Comparison of ENCODE assay signal across 12 cellular contexts in genomic region chr3:170585937-170586310, GRCh38. TPM values are rescaled to one million over a fixed set of nuclear protein-coding genes. Genes with fewer than 3 reads are reported as not detected.
A peak's percentile ranks its signal among the peaks of the same experiment; 100 is the strongest.
DNase-seq lines count a peak whose midpoint lies in the region; ATAC-seq and TF ChIP-seq lines count a peak whose summit lies in the region.
"Had no signal": no experiment of that assay in that cellular context is flagged by ENCODE, and none has a peak within 500 bp of the region (broad histone marks: within the 10 kb centered on the region; RNA-seq: fewer than 3 reads in every experiment).

Gene SLC7A14, minus strand, starts transcription at chr3:170586075. Its CDS starts 59,139 bp downstream, at chr3:170526936.

- H3K4me1 Mint-ChIP-seq in CD8-positive, alpha-beta memory T cell: no peaks in the 10 kb centered on the region
- H3K4me1 Mint-ChIP-seq: activated naive CD8-positive, alpha-beta T cell treated with anti-CD3 and anti-CD28 coated beads, Interleukin-2, amount 10 ng/mL, durations not matched to agents 7 days and 5 days had no signal

- H3K4me3 ChIP-seq in SK-N-SH (ENCODE audit: low read depth in 2 of 2, low read length in 1 of 2) (peak within 1 kb of the TSS; percentile 61 to 64), heart right ventricle (peak within 1 kb of the TSS in 8 of 10 donors; percentile 6 to 49 (median 44))
- H3K4me3 ChIP-seq in CD8-positive, alpha-beta memory T cell (ENCODE audit: low read length): no peak within 1 kb of the TSS

- TF ChIP-seq EP300 in SK-N-SH (IDR thresholded peaks at IDR 0.05; ENCODE audit: borderline replicate concordance in 1 of 2, low read depth in 1 of 2, low read length in 1 of 2): no peak

- WGBS in SK-N-SH (ENCODE audit: low lambda C conversion rate): 41% methylated on average over 6 of the region's 12 CpGs
- 9% methylated on average over 11 to 12 of the region's 12 CpGs for WGBS in heart right ventricle, 2 donors

- no peaks in the 10 kb centered on the region for H4K20me1 ChIP-seq in SK-N-SH (ENCODE audit: insufficient read depth)

- H3K27ac ChIP-seq in SK-N-SH (ENCODE audit: low read depth in 2 of 2, low read length in 1 of 2) (peak within 1 kb of the TSS in 1 of 2 experiments; percentile 66; a peak in 2 of 4 replicates), heart right ventricle (no peak within 1 kb of the TSS)
- no peak within 1 kb of the TSS for H3K27ac ChIP-seq in CD8-positive, alpha-beta memory T cell (ENCODE audit: low read depth, low read length)
- H3K27ac ChIP-seq: 22Rv1, neutrophil had no signal

- H3K9me3 ChIP-seq in SK-N-SH (no peaks in the 10 kb centered on the region), heart right ventricle (peaks cover 0 to 4% (median 0%) of the 10 kb centered on the region in 11 donors)
- no peaks in the 10 kb centered on the region for H3K9me3 ChIP-seq in CD8-positive, alpha-beta memory T cell (ENCODE audit: low read length)
- H3K9me3 ChIP-seq: neutrophil had no signal

- H3K4me1 ChIP-seq in SK-N-SH (ENCODE audit: control insufficient read depth in 1 of 2, insufficient read depth in 2 of 2, low read depth in 1 of 2, low read length in 1 of 2) (peaks cover 0 to 11% of the 10 kb centered on the region in 2 experiments; a peak in 2 of 4 replicates), heart right ventricle (peaks cover 0 to 15% (median 11%) of the 10 kb centered on the region in 9 donors)
- H3K4me1 ChIP-seq in CD8-positive, alpha-beta memory T cell (ENCODE audit: insufficient read depth, low read length): no peaks in the 10 kb centered on the region

- H3F3A ChIP-seq in SK-N-SH (replicated peaks; ENCODE audit: insufficient read depth): no peaks in the 10 kb centered on the region

- TF ChIP-seq RAD21 in SK-N-SH (IDR thresholded peaks at IDR 0.05; ENCODE audit: low read length): no peak

- H3K36me3 Mint-ChIP-seq in CD8-positive, alpha-beta memory T cell: peaks cover 0 to 4% (median 0%) of the 10 kb centered on the region in 3 donors
- H3K36me3 Mint-ChIP-seq: activated naive CD8-positive, alpha-beta T cell treated with anti-CD3 and anti-CD28 coated beads, Interleukin-2, amount 10 ng/mL, durations not matched to agents 7 days and 5 days had no signal

- no peaks in the 10 kb centered on the region for H3K36me3 ChIP-seq in SK-N-SH (replicated peaks in 1 of 2; ENCODE audit: control insufficient read depth in 1 of 2, insufficient read depth in 2 of 2, low read length in 1 of 2)
- no peaks in the 10 kb centered on the region for H3K36me3 ChIP-seq in heart right ventricle
- H3K36me3 ChIP-seq in CD8-positive, alpha-beta memory T cell (ENCODE audit: insufficient read depth, low read length): no peaks in the 10 kb centered on the region
- H3K36me3 ChIP-seq: neutrophil had no signal

- peak; percentile 79 for DNase-seq in DMS 273 (lab: John Stamatoyannopoulos, UW; ENCODE audit: unreplicated experiment)
- no peak for DNase-seq in DMS 273 treated with DMSO at 0.1 percent for 48 hours (lab: John Stamatoyannopoulos, UW)
- DNase-seq in SK-N-SH: peak; percentile 89
- DNase-seq in heart right ventricle: no peak
- DNase-seq in putamen (ENCODE audit: low spot score): peak; percentile 56
- no peak for DNase-seq in central memory CD4-positive, alpha-beta T cell
- DNase-seq in CD8-positive, alpha-beta memory T cell: no peak
- DNase-seq: activated naive CD8-positive, alpha-beta T cell treated with anti-CD3 and anti-CD28 coated beads, Interleukin-2, amount 10 ng/mL, durations not matched to agents 7 days and 5 days had no signal

- H3K27me3 ChIP-seq in SK-N-SH (ENCODE audit: insufficient read depth) (no peaks in the 10 kb centered on the region), heart right ventricle (peaks cover 7 to 78% (median 43%) of the 10 kb centered on the region in 7 donors)
- peaks cover 3% of the 10 kb centered on the region for H3K27me3 ChIP-seq in CD8-positive, alpha-beta memory T cell (ENCODE audit: insufficient read depth, low read length, poor library complexity, severe bottlenecking)

- peak in 3 of 8 donors; percentile 30 to 50 (median 42) for ATAC-seq in heart right ventricle
- no peak for ATAC-seq in esophagus mucosa

- no peak within 1 kb of the TSS for H3K27ac Mint-ChIP-seq in CD8-positive, alpha-beta memory T cell
- H3K27ac Mint-ChIP-seq: stimulated activated naive CD8-positive, alpha-beta T cell treated with anti-CD3 and anti-CD28 coated beads, Interleukin-15, Interleukin-2, amounts not matched to agents 100 ng/mL and 50 ng/mL, for 24 hours had no signal

- H3K4me2 ChIP-seq in SK-N-SH: peak within 1 kb of the TSS; percentile 91

- no peaks in the 10 kb centered on the region for H3K79me2 ChIP-seq in SK-N-SH (ENCODE audit: insufficient read depth)

- no peak within 1 kb of the TSS for H3K9ac ChIP-seq in SK-N-SH

- H3K9me3 Mint-ChIP-seq in CD8-positive, alpha-beta memory T cell: peaks cover 4 to 18% (median 5%) of the 10 kb centered on the region in 5 donors

- TF ChIP-seq CTCF in SK-N-SH (IDR thresholded peaks at IDR 0.05) (no peak), heart right ventricle (IDR thresholded peaks at IDR 0.05) (no peak)

- H3K4me3 Mint-ChIP-seq in CD8-positive, alpha-beta memory T cell: no peak within 1 kb of the TSS
- H3K4me3 Mint-ChIP-seq: activated naive CD8-positive, alpha-beta T cell treated with anti-CD3 and anti-CD28 coated beads, Interleukin-2, amount 10 ng/mL, durations not matched to agents 7 days and 5 days; stimulated activated naive CD8-positive, alpha-beta T cell treated with anti-CD3 and anti-CD28 coated beads, Interleukin-15, Interleukin-2, amounts not matched to agents 100 ng/mL and 50 ng/mL, for 24 hours had no signal

- no peaks in the 10 kb centered on the region for H3K9me2 ChIP-seq in SK-N-SH

- H3K27me3 Mint-ChIP-seq in CD8-positive, alpha-beta memory T cell: peaks cover 32 to 61% of the 10 kb centered on the region in 2 donors

- H2AFZ ChIP-seq in SK-N-SH (ENCODE audit: low read depth): peak within 1 kb of the TSS; percentile 55

- CTCF ChIA-PET in SK-N-SH (lab: Yijun Ruan, JAX): interaction anchor here (0.6 to 3.2 kb wide), 11 partner anchors 10 to 263 kb away, joined by 3 to 19 read pairs (median 7); partner anchors contain the start of gene CLDN11
- CTCF ChIA-PET in CD8-positive, alpha-beta memory T cell (lab: Charles Lee): no interaction called here

- intact Hi-C loops in heart right ventricle (cut with DNase I): no loop called here

- POLR2A ChIA-PET in SK-N-SH (lab: Yijun Ruan, JAX): interaction anchor here (0.6 to 2.2 kb wide), 5 partner anchors 12 to 229 kb away, joined by 3 to 10 read pairs (median 3); no protein-coding TSS in a partner anchor
- POLR2A ChIA-PET in CD8-positive, alpha-beta memory T cell (lab: Charles Lee): no interaction called here

TF ChIP-seq in SK-N-SH, 30 proteins besides CTCF, POLR2A, EP300 and RAD21:
- peak; percentile 83 for TF ChIP-seq REST (IDR thresholded peaks at IDR 0.05; ENCODE audit: low read depth, low read length)
- TF ChIP-seq USF1 (IDR thresholded peaks at IDR 0.05; ENCODE audit: borderline replicate concordance, low read depth): peak; percentile 66; the same call in 1 of the 2 replicates
- no peak for TF ChIP-seq CHD2 (IDR thresholded peaks at IDR 0.05; ENCODE audit: low read length, partially characterized antibody)

RNA-seq across cellular contexts. Expression of gene SLC7A14, which starts in this region (rescaled TPM):
- polyA plus RNA-seq in SK-N-SH (2012; rRNA removed) (2.5 and 2.7 TPM in 2 replicates), heart right ventricle (under 1 TPM in 1 of 2 donors, not detected in 1; under 0.01 TPM)
- 2.3 and 3.0 TPM in 2 replicates for polyA plus RNA-seq in SK-N-SH (2012; cell fraction: cytosol; rRNA removed)
- polyA plus RNA-seq in SK-N-SH (2012; cell fraction: nucleus; rRNA removed): 1.4 and 2.2 TPM in 2 replicates
- total RNA-seq in heart right ventricle (not detected), esophagus mucosa (not detected)
- not detected for total RNA-seq in CD8-positive, alpha-beta memory T cell
- polyA plus RNA-seq in CD8-positive, alpha-beta memory T cell: not detected
- total RNA-seq: activated naive CD8-positive, alpha-beta T cell treated with anti-CD3 and anti-CD28 coated beads, Interleukin-2, amount 10 ng/mL, durations not matched to agents 7 days and 5 days had no signal

Comparison
In these comparisons a context has a peak if more than half of its experiments do, and no peak if none do; other contexts are left out.
1. DNase-seq: peak in DMS 273 (single experiment), SK-N-SH (single experiment) and putamen (single experiment); none in DMS 273 treated with DMSO at 0.1 percent for 48 hours (single experiment), heart right ventricle (0 of 2), central memory CD4-positive, alpha-beta T cell (single experiment) and CD8-positive, alpha-beta memory T cell (0 of 5).